13 cellular contexts compared by ENCODE assay signal in genomic region chr22:17973217-17973616, GRCh38. TPM values are rescaled to one million over a fixed set of nuclear protein-coding genes. Genes with fewer than 3 reads are reported as not detected.
DNase-seq lines count a peak whose midpoint lies in the region; ATAC-seq, FAIRE-seq and TF ChIP-seq lines count a peak whose summit lies in the region.
"Had no signal": no experiment of that assay in that cellular context is flagged by ENCODE, and none has a peak within 500 bp of the region (broad histone marks: within the 10 kb centered on the region; RNA-seq: fewer than 3 reads in every experiment).

No MANE protein-coding gene starts in this region.

- peak overlapping the region; percentile 20 for H3K27ac Mint-ChIP-seq in endothelial cell (ENCODE audit: unreplicated experiment)
- peak overlapping the region; percentile 85 for H3K27ac Mint-ChIP-seq in osteocyte (ENCODE audit: unreplicated experiment)
- H3K27ac Mint-ChIP-seq: T-helper 1 cell treated with Interleukin-12 subunit alpha and Interleukin-12 subunit beta and Interleukin-4 antibody, amounts not matched to agents 30 μg/mL and 1 μg/mL, for 36 hours had no signal

- intact Hi-C loops in A673 (cut with micrococcal nuclease; ENCODE audit: unreplicated experiment), result no loop called here
- intact Hi-C loops in PC-9 (cut with micrococcal nuclease; ENCODE audit: unreplicated experiment), result no loop called here

- H2AFZ ChIP-seq in PC-9, result no peak overlapping the region; the same call in 1 of the 2 replicates

- H3K9me3 ChIP-seq in A673 (ENCODE audit: low read depth, low read length, poor library complexity, severe bottlenecking) (no peaks in the 10 kb centered on the region), PC-9 (ENCODE audit: insufficient read depth, low read depth) (no peaks in the 10 kb centered on the region)
- H3K9me3 ChIP-seq: Peyer's patch, transverse colon had no signal

- H3K4me1 ChIP-seq in A673 (ENCODE audit: insufficient read depth, low read length, poor library complexity, severe bottlenecking) (peaks cover 22% of the 10 kb centered on the region), PC-9 (replicated peaks; ENCODE audit: insufficient read depth) (peaks cover 50% of the 10 kb centered on the region)

- no TSS peak for BruUV-seq in A673 (replicated peaks; lab: Mats Ljungman, UMichigan)
- no TSS peak for BruUV-seq in PC-9 (replicated peaks; lab: Mats Ljungman, UMichigan)

- peak overlapping the region; percentile 37 for H3K27ac ChIP-seq in A673 (ENCODE audit: low read depth, low read length, poor library complexity, severe bottlenecking)
- H3K27ac ChIP-seq in PC-9, result peak overlapping the region; percentile 85
- H3K27ac ChIP-seq: transverse colon had no signal

- peaks cover 4% of the 10 kb centered on the region for H3K36me3 ChIP-seq in A673 (ENCODE audit: insufficient read depth, low read length, poor library complexity, severe bottlenecking)
- no peaks in the 10 kb centered on the region; the same call in 1 of the 2 replicates for H3K36me3 ChIP-seq in PC-9 (ENCODE audit: low read depth)
- H3K36me3 ChIP-seq: transverse colon had no signal

- no peak for FAIRE-seq in D721Med (lab: Jason Lieb, UNC)

- ATAC-seq in GM21737 (IDR thresholded peaks at IDR 0.05; ENCODE audit: unreplicated experiment), result no peak
- no peak for ATAC-seq in GM21447 (IDR thresholded peaks at IDR 0.05; ENCODE audit: unreplicated experiment)

- H3K9me3 Mint-ChIP-seq in endothelial cell (ENCODE audit: unreplicated experiment), result no peaks in the 10 kb centered on the region
- H3K9me3 Mint-ChIP-seq in osteocyte (ENCODE audit: unreplicated experiment), result no peaks in the 10 kb centered on the region
- H3K9me3 Mint-ChIP-seq: T-helper 1 cell treated with Interleukin-12 subunit alpha and Interleukin-12 subunit beta and Interleukin-4 antibody, amounts not matched to agents 30 μg/mL and 1 μg/mL, for 36 hours had no signal

- H3K4me3 Mint-ChIP-seq in endothelial cell (ENCODE audit: unreplicated experiment) (no peak overlapping the region), osteocyte (ENCODE audit: unreplicated experiment) (no peak overlapping the region)
- H3K4me3 Mint-ChIP-seq: T-helper 1 cell treated with Interleukin-12 subunit alpha and Interleukin-12 subunit beta and Interleukin-4 antibody, amounts not matched to agents 30 μg/mL and 1 μg/mL, for 36 hours had no signal

- no peak for DNase-seq in A673 (ENCODE audit: low spot score)
- no peak for DNase-seq in PC-9
- DNase-seq in endothelial cell (ENCODE audit: low spot score), result no peak
- DNase-seq in osteocyte (ENCODE audit: extremely low spot score, unreplicated experiment), result no peak
- no peak for DNase-seq in D721Med (ENCODE audit: insufficient read length, low spot score)
- DNase-seq in cerebellar nuclear complex (lab: John Stamatoyannopoulos, UW), result no peak
- DNase-seq: caudate nucleus; Peyer's patch; stimulated activated CD4-positive, alpha-beta T cell treated with anti-CD3 and anti-CD28 coated beads, Interleukin-1b, Interleukin-23, amount 100 ng/mL, for 48 hours; transverse colon had no signal

- CTCF ChIA-PET in A673 (lab: Charles Lee), result no interaction called here
- CTCF ChIA-PET in PC-9 (lab: Charles Lee), result no interaction called here

- peak overlapping the region; percentile 76 for H3K4me2 ChIP-seq in PC-9

- H3K36me3 Mint-ChIP-seq in endothelial cell (ENCODE audit: low read depth, unreplicated experiment) (peaks cover 3% of the 10 kb centered on the region), osteocyte (ENCODE audit: unreplicated experiment) (peaks cover 3% of the 10 kb centered on the region)

- H3K27me3 ChIP-seq in A673 (replicated peaks; ENCODE audit: insufficient read depth, low read depth, low read length, poor library complexity) (no peaks in the 10 kb centered on the region), PC-9 (ENCODE audit: insufficient read depth, low read depth) (no peaks in the 10 kb centered on the region)
- H3K27me3 ChIP-seq: Peyer's patch, transverse colon had no signal

- H3K9me2 ChIP-seq in PC-9 (ENCODE audit: insufficient read depth), result no peaks in the 10 kb centered on the region

- H3K4me3 ChIP-seq in A673 (ENCODE audit: low read depth, low read length, poor library complexity, severe bottlenecking) (no peak overlapping the region), PC-9 (peak overlapping the region; percentile 20; the same call in 1 of the 2 replicates)
- H3K4me3 ChIP-seq: Peyer's patch, transverse colon had no signal

- H3K27me3 Mint-ChIP-seq in endothelial cell (ENCODE audit: unreplicated experiment), result peaks cover 2% of the 10 kb centered on the region
- no peaks in the 10 kb centered on the region for H3K27me3 Mint-ChIP-seq in osteocyte (ENCODE audit: unreplicated experiment)

- H3K4me1 Mint-ChIP-seq in endothelial cell (ENCODE audit: unreplicated experiment) (peaks cover 31% of the 10 kb centered on the region), osteocyte (ENCODE audit: unreplicated experiment) (peaks cover 53% of the 10 kb centered on the region)

- POLR2A ChIA-PET in A673 (lab: Charles Lee; ENCODE audit: low non-redundant PET) (no interaction called here), PC-9 (lab: Charles Lee; ENCODE audit: unreplicated experiment) (no interaction called here)

- H3K79me2 ChIP-seq in PC-9 (ENCODE audit: low read depth), result peaks cover 54% of the 10 kb centered on the region

- peaks cover 25% of the 10 kb centered on the region for H3F3A ChIP-seq in PC-9 (ENCODE audit: insufficient read depth, low read depth)

- TF ChIP-seq CTCF in A673 (conservative IDR thresholded peaks at IDR 0.05; ENCODE audit: low read depth, low read length) (no peak), PC-9 (conservative IDR thresholded peaks at IDR 0.05) (no peak), endothelial cell (IDR thresholded peaks at IDR 0.05; ENCODE audit: unreplicated experiment) (no peak), osteocyte (IDR thresholded peaks at IDR 0.05) (no peak), D721Med (IDR thresholded peaks at IDR 0.05; ENCODE audit: insufficient read depth, missing control alignments) (no peak)

- H4K20me1 ChIP-seq in PC-9 (ENCODE audit: insufficient read depth), result no peaks in the 10 kb centered on the region

RNA-seq across cellular contexts. Expression of gene MICAL3, which starts 51.1 kb away (rescaled TPM):
- total RNA-seq in A673 (2021), result 63.6 and 63.8 TPM in 2 replicates
- 23.8 and 27.4 TPM in 2 replicates for total RNA-seq in PC-9 (2021)
- total RNA-seq in endothelial cell (ENCODE audit: unreplicated experiment), result 54.3 TPM
- total RNA-seq in osteocyte, result 44.2 and 47.9 TPM in 2 replicates
